21 cellular contexts compared by ENCODE assay signal in the genomic region with DNA sequence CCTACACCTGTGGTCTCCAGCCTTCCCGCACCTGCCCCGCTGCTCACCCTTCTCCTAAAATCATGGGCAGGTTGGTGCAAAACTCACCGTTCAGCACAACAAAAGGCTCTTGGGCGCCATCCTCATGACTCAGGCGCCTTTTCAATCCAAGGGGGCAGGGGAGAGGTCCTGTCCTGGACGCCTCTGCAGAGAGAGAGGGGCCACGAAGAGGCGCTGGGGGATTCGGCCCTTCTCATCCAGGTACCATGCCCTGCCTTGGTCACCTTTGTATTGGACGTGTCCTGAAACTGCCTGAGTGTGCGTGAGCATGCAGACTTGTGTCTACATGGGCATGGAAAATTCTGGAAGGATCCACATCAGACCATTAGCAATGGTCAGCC. TPM values are rescaled to one million over a fixed set of nuclear protein-coding genes. Genes with fewer than 3 reads are reported as not detected.
DNase-seq lines count a peak whose midpoint lies in the region; ATAC-seq and TF ChIP-seq lines count a peak whose summit lies in the region.
"Had no signal": no experiment of that assay in that cellular context is flagged by ENCODE, and none has a peak within 500 bp of the region (broad histone marks: within the 10 kb centered on the region; RNA-seq: fewer than 3 reads in every experiment).

No MANE protein-coding gene starts in this region.

- no peaks in the 10 kb centered on the region for H3K79me2 ChIP-seq in hepatocyte

- no peak overlapping the region for H3K4me3 Mint-ChIP-seq in stimulated activated naive B cell treated with anti-CD40 and anti-IgM and Interleukin-4, amounts not matched to agents 10 μg/mL and 1 μg/mL and 100 μg/mL, for 72 hours
- H3K4me3 Mint-ChIP-seq: GM23338 had no signal

- peaks cover 63 to 78% of the 10 kb centered on the region in 2 donors for H3K36me3 Mint-ChIP-seq in stimulated activated naive B cell treated with anti-CD40 and anti-IgM and Interleukin-4, amounts not matched to agents 10 μg/mL and 1 μg/mL and 100 μg/mL, for 72 hours

- 96% methylated on average over 11 of the region's 11 CpGs for WGBS in hepatocyte (ENCODE audit: low lambda C conversion rate, missing lambda C conversion rate)

- H4K20me1 ChIP-seq in hepatocyte (ENCODE audit: insufficient read depth, poor library complexity, severe bottlenecking) = no peaks in the 10 kb centered on the region

- H3K4me1 ChIP-seq in right atrium auricular region = no peaks in the 10 kb centered on the region
- no peaks in the 10 kb centered on the region for H3K4me1 ChIP-seq in hepatocyte (ENCODE audit: insufficient read depth)

- H3K9me2 ChIP-seq in hepatocyte (replicated peaks; ENCODE audit: insufficient read depth) = no peaks in the 10 kb centered on the region

- H3K4me3 ChIP-seq in right atrium auricular region (no peak overlapping the region), hepatocyte (no peak overlapping the region)
- H3K4me3 ChIP-seq: GM23338 had no signal

- H3K27me3 ChIP-seq in right atrium auricular region = no peaks in the 10 kb centered on the region
- no peaks in the 10 kb centered on the region for H3K27me3 ChIP-seq in hepatocyte

- H3K4me1 Mint-ChIP-seq in stimulated activated naive B cell treated with anti-CD40 and anti-IgM and Interleukin-4, amounts not matched to agents 10 μg/mL and 1 μg/mL and 100 μg/mL, for 72 hours = peaks cover 2 to 7% of the 10 kb centered on the region in 2 donors
- H3K4me1 Mint-ChIP-seq: GM23338 had no signal

- H3K9me3 Mint-ChIP-seq in stimulated activated naive B cell treated with anti-CD40 and anti-IgM and Interleukin-4, amounts not matched to agents 10 μg/mL and 1 μg/mL and 100 μg/mL, for 72 hours = no peaks in the 10 kb centered on the region
- H3K9me3 Mint-ChIP-seq: GM23338 had no signal

- H3K27ac ChIP-seq in right atrium auricular region (no peak overlapping the region), hepatocyte (no peak overlapping the region)
- H3K27ac ChIP-seq: 22Rv1, C4-2B, HL-60, KMS-11 had no signal

- no peak overlapping the region for H2AFZ ChIP-seq in hepatocyte
- H2AFZ ChIP-seq: GM23338 had no signal

- no peak for ATAC-seq in stimulated activated naive B cell treated with anti-CD40 and anti-IgM and Interleukin-4, amounts not matched to agents 10 μg/mL and 1 μg/mL and 100 μg/mL, for 72 hours (replicated peaks)
- no peak for ATAC-seq in GM21723 (IDR thresholded peaks at IDR 0.05; ENCODE audit: unreplicated experiment)

- intact Hi-C loops in cardiac septum (cut with DNase I) = no loop called here

- TF ChIP-seq CTCF in right atrium auricular region (IDR thresholded peaks at IDR 0.05) (no peak), hepatocyte (IDR thresholded peaks at IDR 0.05; ENCODE audit: poor library complexity) (no peak)

- H3K36me3 ChIP-seq in right atrium auricular region = no peaks in the 10 kb centered on the region
- H3K36me3 ChIP-seq in hepatocyte (replicated peaks; ENCODE audit: insufficient read depth, low read depth) = no peaks in the 10 kb centered on the region

- no peaks in the 10 kb centered on the region for H3K9me3 ChIP-seq in right atrium auricular region
- H3K9me3 ChIP-seq in hepatocyte (ENCODE audit: low read depth) = no peaks in the 10 kb centered on the region

- H3K27ac Mint-ChIP-seq in stimulated activated naive B cell treated with anti-CD40 and anti-IgM and Interleukin-4, amounts not matched to agents 10 μg/mL and 1 μg/mL and 100 μg/mL, for 72 hours = peak overlapping the region; percentile 57
- H3K27ac Mint-ChIP-seq: GM23338 had no signal

- DNase-seq in activated CD4-positive, CD25-positive, alpha-beta regulatory T cell treated with anti-CD3 and anti-CD28 coated beads, Interleukin-2, amount 50 U/mL, for 72 hours = peak; percentile 7
- DNase-seq in activated CD4-positive, CD25-positive, alpha-beta regulatory T cell (lab: John Stamatoyannopoulos, UW) = no peak
- DNase-seq in cardiac septum (ENCODE audit: low spot score) (peak; percentile 26), right atrium auricular region (ENCODE audit: low spot score) (no peak), hepatocyte (ENCODE audit: low spot score) (no peak), NCI-H226 (no peak)
- no peak for DNase-seq in stimulated activated naive B cell treated with anti-CD40 and anti-IgM and Interleukin-4, amounts not matched to agents 10 μg/mL and 1 μg/mL and 100 μg/mL, for 72 hours
- DNase-seq: AML-193, HCEC 1CT, MV-4-11, NCI-H1694 treated with DMSO at 0.1 percent for 48 hours, NCI-H510A treated with DMSO at 0.1 percent for 48 hours, NCI-H774, OCI-M1, SHP77 treated with DMSO at 0.1 percent for 48 hours had no signal

- H3K27me3 Mint-ChIP-seq in stimulated activated naive B cell treated with anti-CD40 and anti-IgM and Interleukin-4, amounts not matched to agents 10 μg/mL and 1 μg/mL and 100 μg/mL, for 72 hours = no peaks in the 10 kb centered on the region

- H3K4me2 ChIP-seq in hepatocyte = no peak overlapping the region
- H3K4me2 ChIP-seq: GM23338, KMS-11 had no signal

RNA-seq across cellular contexts. Expression of a gene that starts 53.5 kb away (rescaled TPM):
- total RNA-seq in cardiac septum (6.7 TPM), right atrium auricular region (1 to 10 TPM; 2.0 to 5.0 TPM), hepatocyte (13.1 and 17.9 TPM in 2 replicates)
- 18.5 and 26.9 TPM in 2 replicates for polyA plus RNA-seq in hepatocyte

Comparison
In these comparisons a context has a peak if more than half of its experiments do, and no peak if none do; other contexts are left out.
1. DNase-seq: peak in activated CD4-positive, CD25-positive, alpha-beta regulatory T cell treated with anti-CD3 and anti-CD28 coated beads, Interleukin-2, amount 50 U/mL, for 72 hours (single experiment) and cardiac septum (single experiment); none in activated CD4-positive, CD25-positive, alpha-beta regulatory T cell (0 of 4), right atrium auricular region (single experiment), stimulated activated naive B cell treated with anti-CD40 and anti-IgM and Interleukin-4, amounts not matched to agents 10 μg/mL and 1 μg/mL and 100 μg/mL, for 72 hours (single experiment), hepatocyte (single experiment) and NCI-H226 (single experiment).